7 cellular contexts compared by ENCODE assay signal in genomic region chr15:99213187-99213811, GRCh38. TPM values are rescaled to one million over a fixed set of nuclear protein-coding genes. Genes with fewer than 3 reads are reported as not detected.
DNase-seq lines count a peak whose midpoint lies in the region; ATAC-seq, FAIRE-seq and TF ChIP-seq lines count a peak whose summit lies in the region.

No MANE protein-coding gene starts in this region.

- intact Hi-C loops in activated CD4-positive, alpha-beta T cell treated with anti-CD3 and anti-CD28 coated beads for 36 hours (cut with DNase I, micrococcal nuclease), result loop anchor here (1.0 to 2.0 kb wide), 5 partner anchors 108 to 771 kb away; partner anchors contain the start of gene SYNM (in 1 of the 2)
- intact Hi-C loops in left lung (cut with DNase I), result loop anchor here in 1 of 2 donors (2.0 kb wide), 1 partner anchor 112 kb away; no protein-coding TSS in a partner anchor

- peak; percentile 98 for TF ChIP-seq CTCF in choroid plexus epithelial cell (conservative IDR thresholded peaks at IDR 0.05; ENCODE audit: low read depth, low read length)
- TF ChIP-seq CTCF in left lung (IDR thresholded peaks at IDR 0.05), result peak; percentile 70 to 79

- peaks cover 2% of the 10 kb centered on the region for H3K36me3 Mint-ChIP-seq in activated CD4-positive, alpha-beta T cell treated with anti-CD3 and anti-CD28 coated beads for 36 hours (ENCODE audit: low read depth)

- H3K9me3 ChIP-seq in left lung, result no peaks in the 10 kb centered on the region

- no peak overlapping the region for H3K27ac ChIP-seq in left lung

- no peaks in the 10 kb centered on the region for H3K4me1 ChIP-seq in left lung

- TF ChIP-seq POLR2A in GM12892 (IDR thresholded peaks at IDR 0.05; ENCODE audit: low read depth, low read length), result no peak

- ATAC-seq in HG02759 (IDR thresholded peaks at IDR 0.05; ENCODE audit: unreplicated experiment) (peak; percentile 58), left lung (peak; percentile 96)
- peak; percentile 65 for ATAC-seq in activated CD4-positive, alpha-beta T cell treated with anti-CD3 and anti-CD28 coated beads for 36 hours

- DNase-seq in GM12892 (ENCODE audit: insufficient read length) (peak; percentile 29), NCI-H2171 treated with DMSO at 0.1 percent for 48 hours (lab: John Stamatoyannopoulos, UW) (peak; percentile 63), choroid plexus epithelial cell (ENCODE audit: low read depth) (peak; percentile 85), left lung (peak in 1 of 2 donors; percentile 61)
- peak; percentile 81 for DNase-seq in activated CD4-positive, alpha-beta T cell treated with anti-CD3 and anti-CD28 coated beads for 36 hours
- DNase-seq in stimulated activated CD4-positive, alpha-beta T cell treated with anti-CD3 and anti-CD28 coated beads, Interleukin-4, amount 100 ng/mL, for 24 hours, result peak; percentile 60

- H3K9me3 Mint-ChIP-seq in activated CD4-positive, alpha-beta T cell treated with anti-CD3 and anti-CD28 coated beads for 36 hours (ENCODE audit: low read depth), result no peaks in the 10 kb centered on the region

- no peak overlapping the region for H3K27ac Mint-ChIP-seq in activated CD4-positive, alpha-beta T cell treated with anti-CD3 and anti-CD28 coated beads for 36 hours

- peaks cover 0 to 6% of the 10 kb centered on the region in 2 donors for H3K36me3 ChIP-seq in left lung

- POLR2A ChIA-PET in activated CD4-positive, alpha-beta T cell treated with anti-CD3 and anti-CD28 coated beads for 36 hours (lab: Charles Lee), result no interaction called here

- FAIRE-seq in GM12892 (lab: Jason Lieb, UNC), result peak; percentile 84

- CTCF ChIA-PET in activated CD4-positive, alpha-beta T cell treated with anti-CD3 and anti-CD28 coated beads for 36 hours (lab: Charles Lee), result interaction anchor here (0.7 to 1.9 kb wide), 14 partner anchors 9 to 546 kb away, joined by 3 to 6 read pairs (median 3); partner anchors contain the start of gene SYNM

- H3K27me3 Mint-ChIP-seq in activated CD4-positive, alpha-beta T cell treated with anti-CD3 and anti-CD28 coated beads for 36 hours, result no peaks in the 10 kb centered on the region

- no peak overlapping the region for H3K4me3 Mint-ChIP-seq in activated CD4-positive, alpha-beta T cell treated with anti-CD3 and anti-CD28 coated beads for 36 hours

- no peaks in the 10 kb centered on the region for H3K27me3 ChIP-seq in left lung

- H3K4me3 ChIP-seq in choroid plexus epithelial cell (ENCODE audit: low read depth, low read length) (no peak overlapping the region), left lung (no peak overlapping the region)

- no peaks in the 10 kb centered on the region for H3K4me1 Mint-ChIP-seq in activated CD4-positive, alpha-beta T cell treated with anti-CD3 and anti-CD28 coated beads for 36 hours

RNA-seq across cellular contexts. Expression of gene TTC23, which starts 36.1 kb away (rescaled TPM):
- 7.2 TPM for polyA plus RNA-seq in GM12892 (2012; ENCODE audit: missing spikeins)
- total RNA-seq in activated CD4-positive, alpha-beta T cell treated with anti-CD3 and anti-CD28 coated beads for 36 hours, result 1 to 10 TPM; 5.5 to 9.0 TPM
- total RNA-seq in left lung, result 10 to 100 TPM; 14.0 to 19.4 TPM

RNA-seq across cellular contexts. Expression of gene LRRC28, which starts 38.0 kb away (rescaled TPM):
- polyA plus RNA-seq in GM12892 (2012; ENCODE audit: missing spikeins), result 20.5 TPM
- 10 to 100 TPM; 15.2 to 18.2 TPM for total RNA-seq in activated CD4-positive, alpha-beta T cell treated with anti-CD3 and anti-CD28 coated beads for 36 hours
- 10 to 100 TPM; 14.9 to 18.4 TPM for total RNA-seq in left lung
